Comparison of ENCODE assay signal across 10 cellular contexts in the genomic region with DNA sequence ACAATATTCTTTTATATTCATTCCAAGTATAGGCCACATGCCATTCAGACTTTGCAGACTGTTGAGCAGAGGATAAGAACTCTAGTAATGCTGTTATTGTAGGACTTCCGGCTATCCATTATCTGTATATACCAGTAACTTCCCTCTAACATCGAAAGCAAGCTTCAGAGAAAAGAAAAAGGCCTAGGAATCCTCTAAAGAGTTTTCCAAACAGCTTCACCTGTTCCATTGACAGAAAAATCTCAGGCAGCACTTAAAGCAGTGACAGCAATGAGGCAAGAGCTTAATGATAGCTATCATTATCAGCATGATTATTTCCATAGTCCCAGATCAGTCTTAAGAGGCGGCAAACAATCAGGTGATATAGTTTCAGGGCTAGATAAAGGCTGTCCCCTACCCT. TPM values are rescaled to one million over a fixed set of nuclear protein-coding genes. Genes with fewer than 3 reads are reported as not detected.
A peak's percentile ranks its signal among the peaks of the same experiment; 100 is the strongest.
DNase-seq lines count a peak whose midpoint lies in the region; ATAC-seq, FAIRE-seq and TF ChIP-seq lines count a peak whose summit lies in the region.
"Had no signal": no experiment of that assay in that cellular context is flagged by ENCODE, and none has a peak within 500 bp of the region (broad histone marks: within the 10 kb centered on the region; RNA-seq: fewer than 3 reads in every experiment).

No MANE protein-coding gene starts in this region.

- H3K4me3 ChIP-seq in CD8-positive, alpha-beta T cell (ENCODE audit: low read depth, low read length) = no peak overlapping the region
- H3K4me3 ChIP-seq in Karpas-422 (ENCODE audit: low read length) = no peak overlapping the region
- peak overlapping the region; percentile 11 for H3K4me3 ChIP-seq in neural progenitor cell
- no peak overlapping the region for H3K4me3 ChIP-seq in lower leg skin (ENCODE audit: low read depth, poor library complexity, severe bottlenecking)

- no peaks in the 10 kb centered on the region for H3K9me2 ChIP-seq in Karpas-422 (replicated peaks; ENCODE audit: insufficient read depth, low read length)

- FAIRE-seq in HTR-8/SVneo (lab: Jason Lieb, UNC) = no peak

- 46 to 53% methylated on average over 3 of the region's 3 CpGs for WGBS in lower leg skin, 2 donors

- no peaks in the 10 kb centered on the region for H3K36me3 Mint-ChIP-seq in CD8-positive, alpha-beta T cell
- H3K36me3 Mint-ChIP-seq in chondrocyte (ENCODE audit: low read depth) (no peaks in the 10 kb centered on the region), neural progenitor cell (no peaks in the 10 kb centered on the region)

- peaks cover 19% of the 10 kb centered on the region for H3K4me1 Mint-ChIP-seq in CD8-positive, alpha-beta T cell (ENCODE audit: low read depth)
- H3K4me1 Mint-ChIP-seq in chondrocyte (ENCODE audit: low read depth) (peaks cover 33% of the 10 kb centered on the region), neural progenitor cell (peaks cover 15% of the 10 kb centered on the region)

- H2AFZ ChIP-seq in Karpas-422 (ENCODE audit: low read length) = 0 out of 2 replicates have a peak overlapping the region, but pooled peaks have one; percentile 36
- H2AFZ ChIP-seq in neural progenitor cell (replicated peaks) = no peak overlapping the region

- no peak for ATAC-seq in CD8-positive, alpha-beta T cell
- ATAC-seq in HG03457 (IDR thresholded peaks at IDR 0.05; ENCODE audit: unreplicated experiment) = no peak

- peak overlapping the region; percentile 85 for H3K4me3 Mint-ChIP-seq in CD8-positive, alpha-beta T cell
- H3K4me3 Mint-ChIP-seq in chondrocyte (ENCODE audit: unreplicated experiment) (peak overlapping the region; percentile 94), neural progenitor cell (no peak overlapping the region)

- H3K36me3 ChIP-seq in CD8-positive, alpha-beta T cell (ENCODE audit: insufficient read depth, low read length) = no peaks in the 10 kb centered on the region
- H3K36me3 ChIP-seq in Karpas-422 (ENCODE audit: insufficient read depth, low read length) (no peaks in the 10 kb centered on the region), neural progenitor cell (no peaks in the 10 kb centered on the region)

- peak overlapping the region; percentile 53 for H3K27ac Mint-ChIP-seq in CD8-positive, alpha-beta T cell
- H3K27ac Mint-ChIP-seq in chondrocyte (ENCODE audit: unreplicated experiment) (no peak overlapping the region), neural progenitor cell (no peak overlapping the region)

- H3K4me2 ChIP-seq in Karpas-422 (ENCODE audit: low read depth, low read length, poor library complexity, severe bottlenecking) = no peak overlapping the region
- peak overlapping the region; percentile 94 for H3K4me2 ChIP-seq in neural progenitor cell

- CTCF ChIA-PET in CD8-positive, alpha-beta T cell (lab: Charles Lee) = no interaction called here

- no peak for TF ChIP-seq CTCF in CD8-positive, alpha-beta T cell (IDR thresholded peaks at IDR 0.05)
- no peak for TF ChIP-seq CTCF in chondrocyte (IDR thresholded peaks at IDR 0.05)
- no peak for TF ChIP-seq CTCF in neural progenitor cell (IDR thresholded peaks at IDR 0.05)
- TF ChIP-seq CTCF in lower leg skin (IDR thresholded peaks at IDR 0.05) = no peak

- H3K4me1 ChIP-seq in CD8-positive, alpha-beta T cell (ENCODE audit: insufficient read depth, low read length) = peaks cover 5% of the 10 kb centered on the region
- no peaks in the 10 kb centered on the region for H3K4me1 ChIP-seq in Karpas-422 (ENCODE audit: low read length)
- H3K4me1 ChIP-seq in neural progenitor cell = peaks cover 11% of the 10 kb centered on the region

- no peak overlapping the region for H3K27ac ChIP-seq in CD8-positive, alpha-beta T cell (ENCODE audit: low read depth, low read length)
- no peak overlapping the region for H3K27ac ChIP-seq in Karpas-422 (ENCODE audit: low read length)
- H3K27ac ChIP-seq in neural progenitor cell = no peak overlapping the region

- H3K27me3 ChIP-seq in CD8-positive, alpha-beta T cell (ENCODE audit: insufficient read depth, low read length) = no peaks in the 10 kb centered on the region
- H3K27me3 ChIP-seq in Karpas-422 (ENCODE audit: low read length) (no peaks in the 10 kb centered on the region), neural progenitor cell (no peaks in the 10 kb centered on the region)

- no peak for DNase-seq in CD8-positive, alpha-beta T cell
- DNase-seq in Karpas-422 = no peak
- no peak for DNase-seq in chondrocyte (ENCODE audit: low spot score)
- DNase-seq in neural progenitor cell (ENCODE audit: low spot score) = no peak
- no peak for DNase-seq in medulla oblongata (ENCODE audit: extremely low spot score)
- no peak for DNase-seq in HTR-8/SVneo (ENCODE audit: insufficient read length, low spot score)
- DNase-seq in lower leg skin (ENCODE audit: low spot score in 2 of 2) = no peak
- DNase-seq: NCI-H1417 treated with DMSO at 0.1 percent for 48 hours, posterior cingulate gyrus had no signal

- intact Hi-C loops in CD8-positive, alpha-beta T cell (cut with DNase I, micrococcal nuclease) = no loop called here
- intact Hi-C loops in lower leg skin (cut with DNase I; ENCODE audit: low total_unique reads) = loop anchor here (5.0 kb wide), 1 partner anchor 761 kb away; no protein-coding TSS in a partner anchor

- H3K27me3 Mint-ChIP-seq in CD8-positive, alpha-beta T cell (ENCODE audit: low read depth) = peaks cover 23% of the 10 kb centered on the region
- H3K27me3 Mint-ChIP-seq in chondrocyte (ENCODE audit: low read depth) (no peaks in the 10 kb centered on the region), neural progenitor cell (ENCODE audit: insufficient read depth, low read depth) (peaks cover 6% of the 10 kb centered on the region)

- no peaks in the 10 kb centered on the region for H3K9me3 ChIP-seq in CD8-positive, alpha-beta T cell (ENCODE audit: low read length)
- peaks cover 16% of the 10 kb centered on the region for H3K9me3 ChIP-seq in Karpas-422 (ENCODE audit: low read length)
- no peaks in the 10 kb centered on the region for H3K9me3 ChIP-seq in neural progenitor cell (ENCODE audit: low read depth)

- no peaks in the 10 kb centered on the region for H3K9me3 Mint-ChIP-seq in CD8-positive, alpha-beta T cell
- peaks cover 2% of the 10 kb centered on the region for H3K9me3 Mint-ChIP-seq in chondrocyte (ENCODE audit: low read depth)
- H3K9me3 Mint-ChIP-seq in neural progenitor cell = no peaks in the 10 kb centered on the region

- H3K9ac ChIP-seq in Karpas-422 (ENCODE audit: low read length) (no peak overlapping the region), neural progenitor cell (no peak overlapping the region)

- H3F3A ChIP-seq in neural progenitor cell (ENCODE audit: low read depth) = peaks cover 25% of the 10 kb centered on the region

- H3K79me2 ChIP-seq in Karpas-422 (ENCODE audit: low read length) (no peaks in the 10 kb centered on the region), neural progenitor cell (ENCODE audit: low read depth) (no peaks in the 10 kb centered on the region)

- no peak for TF ChIP-seq POLR2A in lower leg skin (IDR thresholded peaks at IDR 0.05)

- POLR2A ChIA-PET in CD8-positive, alpha-beta T cell (lab: Charles Lee) = no interaction called here

- no peaks in the 10 kb centered on the region for H4K20me1 ChIP-seq in Karpas-422 (ENCODE audit: insufficient read depth, low read depth, low read length)
- no peaks in the 10 kb centered on the region for H4K20me1 ChIP-seq in neural progenitor cell (ENCODE audit: low read depth)

RNA-seq across cellular contexts. Expression of a gene that starts 1.8 kb away (rescaled TPM):
- total RNA-seq in CD8-positive, alpha-beta T cell = 1 to 10 TPM; 1.0 to 1.1 TPM
- not detected in 2 replicates for total RNA-seq in Karpas-422 (2014; rRNA removed; shearing (Covaris generic); ENCODE audit: low replicate concordance)
- total RNA-seq in chondrocyte = 8.0 to 10.6 TPM (median 10.3 TPM) in 3 replicates
- total RNA-seq in neural progenitor cell (ENCODE audit: low replicate concordance) = 13.0 and 19.5 TPM in 2 replicates
- total RNA-seq in lower leg skin = 10 to 100 TPM in 1 of 4 donors, 1 to 10 TPM in 3; 8.0 to 20.2 (median 9.1) TPM
